23 cellular contexts compared by ENCODE assay signal in genomic region chr20:6134592-6134991, GRCh38. TPM values are rescaled to one million over a fixed set of nuclear protein-coding genes. Genes with fewer than 3 reads are reported as not detected.
"Had no signal": no experiment of that assay in that cellular context is flagged by ENCODE, and none has a peak within 500 bp of the region (broad histone marks: within the 10 kb centered on the region; RNA-seq: fewer than 3 reads in every experiment).

No MANE protein-coding gene starts in this region.

- H3K36me3 ChIP-seq: heart left ventricle, left lung, neutrophil, pancreas, sigmoid colon, stomach, suprapubic skin, transverse colon had no signal

- ATAC-seq: activated CD4-positive, alpha-beta T cell treated with anti-CD3 and anti-CD28 coated beads for 36 hours; activated T-cell treated with anti-CD3 and anti-CD28 coated beads, Interleukin-2, amount 50 U/mL, for 4 hours; heart left ventricle; left lung; natural killer cell treated with Interleukin-12 subunit alpha and Interleukin-12 subunit beta and Interleukin-15 and Interleukin-18, amount 100 ng/mL, for 72 hours; stimulated activated memory B cell treated with anti-CD40 and anti-IgM and Interleukin-4, amounts not matched to agents 10 μg/mL and 1 μg/mL and 100 μg/mL, for 72 hours had no signal

- H3K4me3 ChIP-seq: coronary artery, heart left ventricle, left lung, pancreas, sigmoid colon, smooth muscle cell, stomach, suprapubic skin, transverse colon had no signal

- H3K27me3 ChIP-seq: transverse colon had no signal

- FAIRE-seq: astrocyte, keratinocyte, pancreas, urothelium cell line had no signal

- DNase-seq: activated B cell treated with CpG ODN at 0.5 μM for 24 hours; activated CD4-positive, alpha-beta T cell treated with anti-CD3 and anti-CD28 coated beads for 36 hours; activated CD4-positive, alpha-beta T cell treated with anti-CD3 and anti-CD28 coated beads, Interleukin-2, amount 50 U/mL, for 4 hours; activated CD8-positive, alpha-beta memory T cell treated with anti-CD3 and anti-CD28 coated beads, Interleukin-2, amount 50 U/mL, for 48 hours; activated naive CD4-positive, alpha-beta T cell; activated T-cell treated with anti-CD3 and anti-CD28 coated beads, Interleukin-2, amount 50 U/mL, for 4 hours; heart left ventricle; left lung; pancreas; sigmoid colon; stimulated activated CD4-positive, alpha-beta T cell treated with anti-CD3 and anti-CD28 coated beads, Interleukin-15, amount 100 ng/mL, for 24 hours; stomach; T1000; transverse colon had no signal

- H3K4me2 ChIP-seq: smooth muscle cell had no signal

- H3K27ac ChIP-seq: coronary artery, heart left ventricle, left lung, neutrophil, pancreas, sigmoid colon, stomach, suprapubic skin, transverse colon had no signal

- H3K4me1 ChIP-seq: heart left ventricle, left lung, pancreas, sigmoid colon, suprapubic skin, transverse colon had no signal

- H3K9me3 ChIP-seq: heart left ventricle, left lung, neutrophil, pancreas, sigmoid colon, stomach, suprapubic skin, transverse colon had no signal

RNA-seq across cellular contexts. Expression of gene FERMT1, which starts 11.8 kb away (rescaled TPM):
- total RNA-seq: activated B cell treated with CpG ODN at 0.5 μM for 24 hours; natural killer cell treated with Interleukin-12 subunit alpha and Interleukin-12 subunit beta and Interleukin-15 and Interleukin-18, amount 100 ng/mL, for 72 hours had no signal
